ENCODE assay signal across 1 cellular context in genomic region chr4:15913631-15913970, GRCh38.
A peak's percentile ranks its signal among the peaks of the same experiment; 100 is the strongest.
TF ChIP-seq lines count a peak whose summit lies in the region.

No MANE protein-coding gene starts in this region.

TF ChIP-seq in IMR-90, 13 proteins besides CTCF, POLR2A, EP300 and RAD21 (continued from another document):
- no peak for TF ChIP-seq ELK1 (IDR thresholded peaks at IDR 0.05; ENCODE audit: borderline replicate concordance, low read depth, low read length)
- no peak for TF ChIP-seq MAZ (IDR thresholded peaks at IDR 0.05; ENCODE audit: borderline replicate concordance, low read depth, low read length)
- TF ChIP-seq MAFK (IDR thresholded peaks at IDR 0.05; ENCODE audit: low read depth, low read length): 0 out of 2 replicates have a peak, but pooled peaks have one; percentile 27
- no peak for TF ChIP-seq NFE2L2 (IDR thresholded peaks at IDR 0.05; ENCODE audit: low read depth, low read length)
TF ChIP-seq in IMR-90: peak in this region for 4.
